1 cellular context compared by ENCODE assay signal in the genomic region with DNA sequence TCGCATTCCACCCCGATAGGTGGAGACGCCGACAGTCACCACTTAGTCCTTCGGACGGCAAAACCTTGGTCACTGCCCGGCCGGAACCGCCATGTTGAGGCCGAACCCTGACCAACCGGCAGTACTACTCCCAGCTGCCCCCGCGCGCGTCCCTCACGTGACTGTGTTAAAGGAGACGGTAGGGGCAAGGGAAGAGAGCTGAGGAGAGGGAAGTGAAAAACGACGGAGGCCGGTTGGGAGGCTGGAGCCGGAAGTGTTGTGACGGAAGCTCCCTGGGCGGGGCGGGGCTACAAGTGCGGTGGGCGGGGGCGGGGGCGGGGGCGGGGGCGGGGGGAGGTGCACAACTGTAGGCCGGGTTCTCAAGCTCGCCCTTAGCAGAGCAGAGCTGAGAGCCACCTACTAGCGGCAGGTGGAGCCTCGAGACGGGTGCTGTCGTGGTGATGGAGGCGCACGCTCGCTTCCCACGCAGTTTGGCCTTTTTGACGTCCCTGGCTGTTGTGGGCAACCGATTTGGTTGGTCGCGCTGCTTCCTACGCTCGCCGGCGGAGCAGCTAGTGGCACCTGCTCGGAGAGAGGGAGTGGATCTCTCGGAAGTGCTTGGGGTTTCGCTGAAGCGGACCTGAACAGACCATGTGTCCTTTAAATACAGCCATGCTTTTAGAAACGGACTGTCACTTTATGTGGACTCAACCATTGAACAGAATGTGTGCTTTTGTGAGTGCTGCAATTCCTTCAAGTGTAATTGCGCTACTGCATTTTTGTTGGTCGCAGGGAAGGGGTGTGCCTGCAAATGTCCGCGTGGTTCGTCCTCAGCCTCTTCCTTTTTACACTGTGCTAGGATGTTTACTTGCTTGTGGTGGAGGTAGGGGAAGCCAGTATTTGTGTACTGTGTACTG.
TF ChIP-seq lines count a peak whose summit lies in the region.

A gene with protein sequence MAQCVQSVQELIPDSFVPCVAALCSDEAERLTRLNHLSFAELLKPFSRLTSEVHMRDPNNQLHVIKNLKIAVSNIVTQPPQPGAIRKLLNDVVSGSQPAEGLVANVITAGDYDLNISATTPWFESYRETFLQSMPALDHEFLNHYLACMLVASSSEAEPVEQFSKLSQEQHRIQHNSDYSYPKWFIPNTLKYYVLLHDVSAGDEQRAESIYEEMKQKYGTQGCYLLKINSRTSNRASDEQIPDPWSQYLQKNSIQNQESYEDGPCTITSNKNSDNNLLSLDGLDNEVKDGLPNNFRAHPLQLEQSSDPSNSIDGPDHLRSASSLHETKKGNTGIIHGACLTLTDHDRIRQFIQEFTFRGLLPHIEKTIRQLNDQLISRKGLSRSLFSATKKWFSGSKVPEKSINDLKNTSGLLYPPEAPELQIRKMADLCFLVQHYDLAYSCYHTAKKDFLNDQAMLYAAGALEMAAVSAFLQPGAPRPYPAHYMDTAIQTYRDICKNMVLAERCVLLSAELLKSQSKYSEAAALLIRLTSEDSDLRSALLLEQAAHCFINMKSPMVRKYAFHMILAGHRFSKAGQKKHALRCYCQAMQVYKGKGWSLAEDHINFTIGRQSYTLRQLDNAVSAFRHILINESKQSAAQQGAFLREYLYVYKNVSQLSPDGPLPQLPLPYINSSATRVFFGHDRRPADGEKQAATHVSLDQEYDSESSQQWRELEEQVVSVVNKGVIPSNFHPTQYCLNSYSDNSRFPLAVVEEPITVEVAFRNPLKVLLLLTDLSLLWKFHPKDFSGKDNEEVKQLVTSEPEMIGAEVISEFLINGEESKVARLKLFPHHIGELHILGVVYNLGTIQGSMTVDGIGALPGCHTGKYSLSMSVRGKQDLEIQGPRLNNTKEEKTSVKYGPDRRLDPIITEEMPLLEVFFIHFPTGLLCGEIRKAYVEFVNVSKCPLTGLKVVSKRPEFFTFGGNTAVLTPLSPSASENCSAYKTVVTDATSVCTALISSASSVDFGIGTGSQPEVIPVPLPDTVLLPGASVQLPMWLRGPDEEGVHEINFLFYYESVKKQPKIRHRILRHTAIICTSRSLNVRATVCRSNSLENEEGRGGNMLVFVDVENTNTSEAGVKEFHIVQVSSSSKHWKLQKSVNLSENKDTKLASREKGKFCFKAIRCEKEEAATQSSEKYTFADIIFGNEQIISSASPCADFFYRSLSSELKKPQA (N-terminal part only) (minus strand): TSS at position 130 of the 896 bp plus-strand sequence. CDS start 364 bp downstream, outside the sequence.

TF ChIP-seq in HEK293, 187 proteins besides CTCF, POLR2A, EP300 and RAD21 (continued from another document and continues in another):
- no peak for TF ChIP-seq ZBTB10 (tag by site-specific recombination; IDR thresholded peaks at IDR 0.05)
- TF ChIP-seq ZNF37A (tag by site-specific recombination; IDR thresholded peaks at IDR 0.05), result no peak
- no peak for TF ChIP-seq GLIS1 (tag by site-specific recombination; IDR thresholded peaks at IDR 0.05)
- TF ChIP-seq ZNF571 (tag by site-specific recombination; IDR thresholded peaks at IDR 0.05), result no peak
- TF ChIP-seq HOXD13 (CRISPR knock-in tag; IDR thresholded peaks at IDR 0.05; ENCODE audit: borderline replicate concordance), result no peak
- no peak for TF ChIP-seq BCL6B (tag by site-specific recombination; IDR thresholded peaks at IDR 0.05)
- TF ChIP-seq GLI4 (tag by site-specific recombination; IDR thresholded peaks at IDR 0.05), result no peak
- no peak for TF ChIP-seq ZNF624 (tag by site-specific recombination; IDR thresholded peaks at IDR 0.05)
- TF ChIP-seq ZNF548 (tag by site-specific recombination; IDR thresholded peaks at IDR 0.05), result no peak
- peak; percentile 92 for TF ChIP-seq FEZF1 (tag by site-specific recombination; IDR thresholded peaks at IDR 0.05)
- no peak for TF ChIP-seq ZNF138 (tag by site-specific recombination; IDR thresholded peaks at IDR 0.05; ENCODE audit: borderline replicate concordance)
- no peak for TF ChIP-seq ZNF362 (tag by site-specific recombination; IDR thresholded peaks at IDR 0.05)
- TF ChIP-seq OVOL3 (tag by site-specific recombination; IDR thresholded peaks at IDR 0.05), result no peak
- no peak for TF ChIP-seq ZNF555 (tag by site-specific recombination; conservative IDR thresholded peaks at IDR 0.05)
- TF ChIP-seq ZNF266 (tag by site-specific recombination; IDR thresholded peaks at IDR 0.05; ENCODE audit: low read depth), result no peak
- TF ChIP-seq MZF1 (tag by site-specific recombination; IDR thresholded peaks at IDR 0.05; ENCODE audit: borderline replicate concordance), result no peak
- TF ChIP-seq YY1 (tag by site-specific recombination; IDR thresholded peaks at IDR 0.05), result peak; percentile 82
- no peak for TF ChIP-seq ZNF701 (tag by site-specific recombination; IDR thresholded peaks at IDR 0.05)
- TF ChIP-seq ZSCAN16 (tag by site-specific recombination; IDR thresholded peaks at IDR 0.05), result no peak
- TF ChIP-seq, protein P1, sequence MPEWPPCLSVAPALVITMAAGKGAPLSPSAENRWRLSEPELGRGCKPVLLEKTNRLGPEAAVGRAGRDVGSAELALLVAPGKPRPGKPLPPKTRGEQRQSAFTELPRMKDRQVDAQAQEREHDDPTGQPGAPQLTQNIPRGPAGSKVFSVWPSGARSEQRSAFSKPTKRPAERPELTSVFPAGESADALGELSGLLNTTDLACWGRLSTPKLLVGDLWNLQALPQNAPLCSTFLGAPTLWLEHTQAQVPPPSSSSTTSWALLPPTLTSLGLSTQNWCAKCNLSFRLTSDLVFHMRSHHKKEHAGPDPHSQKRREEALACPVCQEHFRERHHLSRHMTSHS (tag by site-specific recombination; IDR thresholded peaks at IDR 0.05), result no peak
- no peak for TF ChIP-seq ZNF433 (tag by site-specific recombination; IDR thresholded peaks at IDR 0.05; ENCODE audit: low read depth)
- TF ChIP-seq ZNF626 (tag by site-specific recombination; IDR thresholded peaks at IDR 0.05), result no peak
- no peak for TF ChIP-seq ZNF530 (tag by site-specific recombination; IDR thresholded peaks at IDR 0.05; ENCODE audit: low read depth)
- no peak for TF ChIP-seq ZNF175 (tag by site-specific recombination; IDR thresholded peaks at IDR 0.05)
- TF ChIP-seq ZXDB (tag by site-specific recombination; IDR thresholded peaks at IDR 0.05), result peak; percentile 54
- TF ChIP-seq KLF10 (tag by site-specific recombination; IDR thresholded peaks at IDR 0.05), result peak; percentile 70; the same call in 1 of the 2 replicates
- peak; percentile 80 for TF ChIP-seq ZBTB11 (tag by site-specific recombination; conservative IDR thresholded peaks at IDR 0.05; ENCODE audit: low read depth)
- peak; percentile 23 for TF ChIP-seq ZNF501 (tag by site-specific recombination; IDR thresholded peaks at IDR 0.05)
- TF ChIP-seq ZNF18 (tag by site-specific recombination; IDR thresholded peaks at IDR 0.05), result no peak
- TF ChIP-seq PRDM1 (tag by site-specific recombination; IDR thresholded peaks at IDR 0.05), result no peak; the same call in 1 of the 2 replicates
- TF ChIP-seq ZNF350 (tag by site-specific recombination; IDR thresholded peaks at IDR 0.05), result no peak
- TF ChIP-seq ZNF26 (tag by site-specific recombination; IDR thresholded peaks at IDR 0.05), result no peak
- TF ChIP-seq ZBTB1 (tag by site-specific recombination; IDR thresholded peaks at IDR 0.05), result no peak
- no peak for TF ChIP-seq MYNN (tag by site-specific recombination; IDR thresholded peaks at IDR 0.05; ENCODE audit: borderline replicate concordance)
- no peak for TF ChIP-seq ZNF529 (tag by site-specific recombination; IDR thresholded peaks at IDR 0.05; ENCODE audit: insufficient replicate concordance)
- TF ChIP-seq ZNF155 (tag by site-specific recombination; IDR thresholded peaks at IDR 0.05), result no peak
- no peak for TF ChIP-seq ZNF654 (tag by site-specific recombination; IDR thresholded peaks at IDR 0.05; ENCODE audit: low read depth)
- TF ChIP-seq ZNF843 (tag by site-specific recombination; IDR thresholded peaks at IDR 0.05), result peak; percentile 18; the same call in 1 of the 2 replicates
- no peak for TF ChIP-seq ZFP41 (tag by site-specific recombination; IDR thresholded peaks at IDR 0.05; ENCODE audit: borderline replicate concordance)
- TF ChIP-seq, protein P2, sequence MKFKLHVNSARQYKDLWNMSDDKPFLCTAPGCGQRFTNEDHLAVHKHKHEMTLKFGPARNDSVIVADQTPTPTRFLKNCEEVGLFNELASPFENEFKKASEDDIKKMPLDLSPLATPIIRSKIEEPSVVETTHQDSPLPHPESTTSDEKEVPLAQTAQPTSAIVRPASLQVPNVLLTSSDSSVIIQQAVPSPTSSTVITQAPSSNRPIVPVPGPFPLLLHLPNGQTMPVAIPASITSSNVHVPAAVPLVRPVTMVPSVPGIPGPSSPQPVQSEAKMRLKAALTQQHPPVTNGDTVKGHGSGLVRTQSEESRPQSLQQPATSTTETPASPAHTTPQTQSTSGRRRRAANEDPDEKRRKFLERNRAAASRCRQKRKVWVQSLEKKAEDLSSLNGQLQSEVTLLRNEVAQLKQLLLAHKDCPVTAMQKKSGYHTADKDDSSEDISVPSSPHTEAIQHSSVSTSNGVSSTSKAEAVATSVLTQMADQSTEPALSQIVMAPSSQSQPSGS (tag by site-specific recombination; IDR thresholded peaks at IDR 0.05; ENCODE audit: low read depth), result no peak
